8 cellular contexts compared by ENCODE assay signal in genomic region chr12:21248679-21249078, GRCh38.
DNase-seq lines count a peak whose midpoint lies in the region; ATAC-seq and TF ChIP-seq lines count a peak whose summit lies in the region.

No MANE protein-coding gene starts in this region.

- H3K27ac Mint-ChIP-seq in H9: no peak overlapping the region
- no peak overlapping the region for H3K27ac Mint-ChIP-seq in naive thymus-derived CD4-positive, alpha-beta T cell

- DNase-seq in Caki2 (ENCODE audit: low read depth) (peak; percentile 13), H9 (no peak), OCI-LY7 (ENCODE audit: low spot score) (peak; percentile 6), iPS-NIHi11 (ENCODE audit: low spot score) (peak; percentile 12), GM19238 (ENCODE audit: insufficient read length, low spot score) (no peak), NCI-H2227 treated with DMSO at 0.1 percent for 48 hours (lab: John Stamatoyannopoulos, UW) (no peak)
- no peak for DNase-seq in naive thymus-derived CD4-positive, alpha-beta T cell

- no peak overlapping the region for H3K56ac ChIP-seq in H9 (ENCODE audit: insufficient read length, low read depth, low read length)

- H2BK20ac ChIP-seq in H9 (ENCODE audit: low read depth, low read length, poor library complexity, severe bottlenecking): no peak overlapping the region

- H3K4me3 Mint-ChIP-seq in H9: no peak overlapping the region
- no peak overlapping the region for H3K4me3 Mint-ChIP-seq in naive thymus-derived CD4-positive, alpha-beta T cell

- no peak overlapping the region for H3K23ac ChIP-seq in H9 (ENCODE audit: insufficient read length, low read depth, low read length)

- H2BK5ac ChIP-seq in H9 (ENCODE audit: insufficient read length, low read length): no peak overlapping the region

- no peaks in the 10 kb centered on the region for H3K36me3 ChIP-seq in OCI-LY7 (ENCODE audit: insufficient read depth, low read length)
- no peaks in the 10 kb centered on the region for H3K36me3 ChIP-seq in naive thymus-derived CD4-positive, alpha-beta T cell (ENCODE audit: control insufficient read depth in 2 of 3, insufficient read depth in 3 of 3, low read length in 3 of 3)

- no peaks in the 10 kb centered on the region for H4K20me1 ChIP-seq in H9 (ENCODE audit: control insufficient read depth, insufficient read depth, insufficient read length)
- H4K20me1 ChIP-seq in OCI-LY7 (ENCODE audit: insufficient read depth, low read length): no peaks in the 10 kb centered on the region

- no peak for ATAC-seq in GM19452 (IDR thresholded peaks at IDR 0.05; ENCODE audit: unreplicated experiment)
- no peak for ATAC-seq in naive thymus-derived CD4-positive, alpha-beta T cell

- peak; percentile 45; the same call in 2 of the 3 replicates for TF ChIP-seq CTCF in H9 (conservative IDR thresholded peaks at IDR 0.05)
- peak; percentile 66 for TF ChIP-seq CTCF in OCI-LY7 (conservative IDR thresholded peaks at IDR 0.05; ENCODE audit: low read length)

- in situ Hi-C loops in Caki2 (cut with HindIII; ENCODE audit: low pct_unique_long_range_greater_than_20kb, low sequenced_read_pairs): no loop called here

- H3K79me1 ChIP-seq in H9 (ENCODE audit: insufficient read depth, low read depth, low read length, poor library complexity, severe bottlenecking): no peaks in the 10 kb centered on the region

- H3T11ph ChIP-seq in H9 (ENCODE audit: low read length): no peak overlapping the region

- intact Hi-C loops in OCI-LY7 (cut with micrococcal nuclease; ENCODE audit: unreplicated experiment): loop anchor here (10.0 kb wide), 2 partner anchors 436 to 766 kb away; no protein-coding TSS in a partner anchor
- intact Hi-C loops in naive thymus-derived CD4-positive, alpha-beta T cell (cut with micrococcal nuclease): loop anchor here (1.0 to 5.0 kb wide), 2 partner anchors 429 to 771 kb away; no protein-coding TSS in a partner anchor

- H3K27ac ChIP-seq in H9 (ENCODE audit: insufficient read length, low read depth, low read length) (no peak overlapping the region), OCI-LY7 (ENCODE audit: low read depth, low read length, poor library complexity, severe bottlenecking) (no peak overlapping the region)
- no peak overlapping the region for H3K27ac ChIP-seq in naive thymus-derived CD4-positive, alpha-beta T cell (ENCODE audit: low read depth, low read length)

- no peaks in the 10 kb centered on the region for H3K4me1 ChIP-seq in H9 (ENCODE audit: insufficient read depth, low read length)
- H3K4me1 ChIP-seq in OCI-LY7 (ENCODE audit: insufficient read depth, low read length, poor library complexity, severe bottlenecking): no peaks in the 10 kb centered on the region
- H3K4me1 ChIP-seq in naive thymus-derived CD4-positive, alpha-beta T cell (ENCODE audit: control insufficient read depth in 2 of 2, insufficient read depth in 2 of 2, low read length in 2 of 2): no peaks in the 10 kb centered on the region

- H3K18ac ChIP-seq in H9 (ENCODE audit: insufficient read length, low read depth, low read length): no peak overlapping the region

- no peaks in the 10 kb centered on the region for H3K27me3 Mint-ChIP-seq in H9 (ENCODE audit: low read depth)
- peaks cover 0 to 5% (median 0%) of the 10 kb centered on the region in 5 donors for H3K27me3 Mint-ChIP-seq in naive thymus-derived CD4-positive, alpha-beta T cell

- no peak overlapping the region for H2BK12ac ChIP-seq in H9 (ENCODE audit: insufficient read length, low read depth, low read length)

- CTCF ChIA-PET in OCI-LY7 (lab: Charles Lee; ENCODE audit: unreplicated experiment): interaction anchor here (0.5 kb wide), 1 partner anchor 1191 kb away, joined by 3 read pairs; no protein-coding TSS in a partner anchor
- CTCF ChIA-PET in naive thymus-derived CD4-positive, alpha-beta T cell (lab: Charles Lee): no interaction called here

- H2AFZ ChIP-seq in H9 (ENCODE audit: low read length) (no peak overlapping the region), OCI-LY7 (ENCODE audit: low read length) (no peak overlapping the region)

- no peak overlapping the region for H3K14ac ChIP-seq in H9 (ENCODE audit: insufficient read depth, low read length)

- no peak overlapping the region for H3K4me3 ChIP-seq in OCI-LY7 (ENCODE audit: low read depth, low read length, poor library complexity, severe bottlenecking)
- H3K4me3 ChIP-seq in naive thymus-derived CD4-positive, alpha-beta T cell (ENCODE audit: low read length): no peak overlapping the region

- H3K9me3 Mint-ChIP-seq in H9: no peaks in the 10 kb centered on the region
- no peaks in the 10 kb centered on the region for H3K9me3 Mint-ChIP-seq in naive thymus-derived CD4-positive, alpha-beta T cell

- H3K4ac ChIP-seq in H9 (ENCODE audit: low read depth, low read length): no peak overlapping the region

- no peaks in the 10 kb centered on the region for H3K36me3 Mint-ChIP-seq in H9 (ENCODE audit: insufficient read depth in 1 of 3, low read depth in 3 of 3)
- no peaks in the 10 kb centered on the region for H3K36me3 Mint-ChIP-seq in naive thymus-derived CD4-positive, alpha-beta T cell

- no peak overlapping the region for H3K9ac ChIP-seq in H9 (ENCODE audit: extremely low read depth, insufficient read length, low read length)

- no peak overlapping the region for H4K5ac ChIP-seq in H9 (ENCODE audit: insufficient read length, low read depth, low read length)

- POLR2A ChIA-PET in OCI-LY7 (lab: Charles Lee): no interaction called here
- POLR2A ChIA-PET in naive thymus-derived CD4-positive, alpha-beta T cell (lab: Charles Lee): no interaction called here

- H4K8ac ChIP-seq in H9 (replicated peaks; ENCODE audit: insufficient read length, low read depth, low read length): no peak overlapping the region

- H3K4me1 Mint-ChIP-seq in H9: peaks cover 9 to 16% of the 10 kb centered on the region in 2 experiments
- no peaks in the 10 kb centered on the region for H3K4me1 Mint-ChIP-seq in naive thymus-derived CD4-positive, alpha-beta T cell

- H2AK5ac ChIP-seq in H9 (ENCODE audit: insufficient read length, low read length): no peak overlapping the region

- H3K9me3 ChIP-seq in H9 (ENCODE audit: control insufficient read depth, low read depth, low read length) (no peaks in the 10 kb centered on the region), OCI-LY7 (ENCODE audit: low read length) (no peaks in the 10 kb centered on the region)
- no peaks in the 10 kb centered on the region for H3K9me3 ChIP-seq in naive thymus-derived CD4-positive, alpha-beta T cell (ENCODE audit: control insufficient read depth in 2 of 3, low read length in 3 of 3)

- H3K27me3 ChIP-seq in H9 (ENCODE audit: insufficient read depth, low read length): no peaks in the 10 kb centered on the region
- no peaks in the 10 kb centered on the region for H3K27me3 ChIP-seq in naive thymus-derived CD4-positive, alpha-beta T cell (ENCODE audit: control insufficient read depth in 2 of 2, insufficient read depth in 2 of 2, low read length in 2 of 2)

- no TSS peak for BruUV-seq in OCI-LY7 (replicated peaks; lab: Mats Ljungman, UMichigan)

- no peaks in the 10 kb centered on the region for H3K9me2 ChIP-seq in OCI-LY7 (ENCODE audit: insufficient read depth, low read length)

- no peak overlapping the region for H2BK15ac ChIP-seq in H9 (ENCODE audit: low read depth, low read length)

- WGBS in H9 (ENCODE audit: extremely low coverage, insufficient read length, low lambda C conversion rate): no CpG with 5 or more reads among the region's 1 CpG

- H4K91ac ChIP-seq in H9 (ENCODE audit: insufficient read length, low read depth, low read length): no peak overlapping the region

- H3K23me2 ChIP-seq in H9 (ENCODE audit: insufficient read length, low read depth, low read length, poor library complexity, severe bottlenecking): no peaks in the 10 kb centered on the region

- no peak overlapping the region for H2BK120ac ChIP-seq in H9 (ENCODE audit: low read depth, low read length, poor library complexity, severe bottlenecking)

- H3K79me2 ChIP-seq in H9 (ENCODE audit: insufficient read depth, low read length) (no peaks in the 10 kb centered on the region), OCI-LY7 (ENCODE audit: insufficient read depth, low read depth, low read length) (no peaks in the 10 kb centered on the region)

- H3K4me2 ChIP-seq in H9 (ENCODE audit: insufficient read depth, insufficient read length, low read length): no peak overlapping the region
- H3K4me2 ChIP-seq in OCI-LY7 (ENCODE audit: low read length): no peak overlapping the region

Comparison
In these comparisons a context has a peak if more than half of its experiments do, and no peak if none do; other contexts are left out.
1. DNase-seq: peak in Caki2 (single experiment), OCI-LY7 (single experiment) and iPS-NIHi11 (single experiment); none in H9 (single experiment), GM19238 (single experiment), naive thymus-derived CD4-positive, alpha-beta T cell (0 of 9) and NCI-H2227 treated with DMSO at 0.1 percent for 48 hours (single experiment).